ENCODE assay signal across 1 cellular context in the genomic region with DNA sequence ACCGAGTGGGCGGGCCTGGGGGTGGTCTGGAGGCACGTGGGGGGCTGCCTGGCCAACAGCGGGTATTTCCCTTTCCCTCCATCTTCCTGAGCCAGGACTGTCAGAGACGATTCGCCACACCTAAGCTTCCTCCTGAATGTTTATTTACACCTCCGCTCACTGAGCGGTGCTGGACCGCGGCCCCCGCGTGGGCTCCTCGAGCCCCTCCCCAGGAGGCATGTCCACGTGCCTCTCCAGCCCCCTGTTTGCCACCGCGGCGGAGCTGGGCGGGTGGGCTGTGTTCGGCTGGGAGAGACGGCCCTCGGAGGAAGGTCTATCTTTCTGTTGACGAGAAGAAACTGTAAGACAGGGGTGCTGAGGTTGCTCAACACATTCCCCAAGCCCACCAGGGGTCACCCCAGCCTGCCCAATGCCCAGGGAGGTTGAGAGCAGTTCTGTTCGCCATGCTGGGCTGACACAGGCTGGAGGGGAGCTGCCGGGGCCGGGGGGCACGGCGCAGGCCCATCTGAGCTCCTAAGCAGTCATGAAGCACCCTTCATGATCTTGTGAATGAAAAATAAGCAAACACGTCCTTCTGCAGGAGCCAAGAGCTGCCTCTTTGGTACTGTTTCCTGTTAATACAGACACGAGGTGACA.
TF ChIP-seq lines count a peak whose summit lies in the region.

No MANE protein-coding gene starts in this region.

TF ChIP-seq in IMR-90, 13 proteins besides CTCF, POLR2A, EP300 and RAD21:
- TF ChIP-seq MAFK (IDR thresholded peaks at IDR 0.05; ENCODE audit: low read depth, low read length) (no peak), CHD1 (IDR thresholded peaks at IDR 0.05; ENCODE audit: low read depth, low read length) (no peak), NFE2L2 (IDR thresholded peaks at IDR 0.05; ENCODE audit: low read depth, low read length) (no peak), FOS (IDR thresholded peaks at IDR 0.05; ENCODE audit: low read depth, low read length) (no peak), CEBPB (IDR thresholded peaks at IDR 0.05; ENCODE audit: low read depth, low read length) (no peak), RFX5 (IDR thresholded peaks at IDR 0.05; ENCODE audit: low read depth, low read length) (no peak), MAZ (IDR thresholded peaks at IDR 0.05; ENCODE audit: borderline replicate concordance, low read depth, low read length) (no peak), MXI1 (IDR thresholded peaks at IDR 0.05; ENCODE audit: borderline replicate concordance, low read depth, low read length) (no peak), RCOR1 (IDR thresholded peaks at IDR 0.05; ENCODE audit: insufficient replicate concordance, low read length) (no peak), SMC3 (IDR thresholded peaks at IDR 0.05; ENCODE audit: low read depth, low read length) (no peak), BHLHE40 (IDR thresholded peaks at IDR 0.05; ENCODE audit: low read depth, low read length) (no peak), ELK1 (IDR thresholded peaks at IDR 0.05; ENCODE audit: borderline replicate concordance, low read depth, low read length) (no peak)
- TF ChIP-seq, protein P1, sequence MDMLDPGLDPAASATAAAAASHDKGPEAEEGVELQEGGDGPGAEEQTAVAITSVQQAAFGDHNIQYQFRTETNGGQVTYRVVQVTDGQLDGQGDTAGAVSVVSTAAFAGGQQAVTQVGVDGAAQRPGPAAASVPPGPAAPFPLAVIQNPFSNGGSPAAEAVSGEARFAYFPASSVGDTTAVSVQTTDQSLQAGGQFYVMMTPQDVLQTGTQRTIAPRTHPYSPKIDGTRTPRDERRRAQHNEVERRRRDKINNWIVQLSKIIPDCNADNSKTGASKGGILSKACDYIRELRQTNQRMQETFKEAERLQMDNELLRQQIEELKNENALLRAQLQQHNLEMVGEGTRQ (IDR thresholded peaks at IDR 0.05; ENCODE audit: low read depth, low read length) = no peak
